31 cellular contexts compared by ENCODE assay signal in the genomic region with DNA sequence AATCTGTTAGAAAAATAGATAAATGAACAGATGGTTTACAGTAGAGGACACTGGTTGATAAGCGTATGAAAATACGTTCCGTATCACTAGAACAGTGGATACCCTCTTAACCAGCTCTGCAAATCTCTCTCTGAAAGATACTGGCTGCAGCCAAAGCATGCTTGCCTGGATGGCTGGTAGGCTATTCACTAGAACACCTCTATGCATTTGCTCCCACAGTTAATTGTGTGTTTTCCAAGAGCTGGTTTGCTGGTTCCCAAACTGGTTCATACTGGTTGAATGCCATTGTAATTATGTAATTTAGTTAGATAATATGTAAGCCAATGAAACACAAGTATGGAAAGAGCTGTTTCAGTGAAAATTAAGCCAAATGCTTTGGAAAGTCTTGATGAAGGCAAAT.
DNase-seq lines count a peak whose midpoint lies in the region; ATAC-seq, FAIRE-seq and TF ChIP-seq lines count a peak whose summit lies in the region.
"Had no signal": no experiment of that assay in that cellular context is flagged by ENCODE, and none has a peak within 500 bp of the region (broad histone marks: within the 10 kb centered on the region; RNA-seq: fewer than 3 reads in every experiment).

No MANE protein-coding gene starts in this region.

- in situ Hi-C loops in IMR-90 (cut with MboI; ENCODE audit: low sequenced_read_pairs) (no loop called here), brain microvascular endothelial cell (cut with HindIII; ENCODE audit: low pct_ligation_motif_present, low sequenced_read_pairs) (no loop called here), HepG2 (cut with HindIII; ENCODE audit: extremely low pct_ligation_motif_present, low pct_unique_long_range_greater_than_20kb) (no loop called here)

- H3K36me3 ChIP-seq in IMR-90 (ENCODE audit: control insufficient read depth, insufficient read depth, low read length) (no peaks in the 10 kb centered on the region), body of pancreas (replicated peaks in 1 of 2; ENCODE audit: insufficient read depth in 1 of 2, low read depth in 2 of 2) (no peaks in the 10 kb centered on the region), smooth muscle cell (ENCODE audit: low read depth) (no peaks in the 10 kb centered on the region), brain microvascular endothelial cell (replicated peaks) (no peaks in the 10 kb centered on the region), HepG2 (replicated peaks in 1 of 2; ENCODE audit: control insufficient read depth in 1 of 2, insufficient read depth in 2 of 2, low read length in 2 of 2) (no peaks in the 10 kb centered on the region)
- H3K36me3 ChIP-seq: ascending aorta, sigmoid colon had no signal

- no peak overlapping the region for H4K5ac ChIP-seq in IMR-90 (ENCODE audit: low read depth, low read length)

- no peak for TF ChIP-seq RAD21 in IMR-90 (IDR thresholded peaks at IDR 0.05; ENCODE audit: low read length)
- no peak for TF ChIP-seq RAD21 in HepG2 (CRISPR knock-in tag; IDR thresholded peaks at IDR 0.05)

- TF ChIP-seq EP300 in HepG2 (IDR thresholded peaks at IDR 0.05; ENCODE audit: low read depth in 2 of 2, low read length in 2 of 2) (no peak), HepG2 (CRISPR knock-in tag; IDR thresholded peaks at IDR 0.05; ENCODE audit: borderline replicate concordance) (no peak)

- H2AK9ac ChIP-seq in IMR-90 (replicated peaks; ENCODE audit: low read depth, low read length, poor library complexity): no peak overlapping the region

- intact Hi-C loops in IMR-90 (cut with micrococcal nuclease): no loop called here
- intact Hi-C loops in body of pancreas (cut with DNase I): no loop called here
- intact Hi-C loops in HepG2 (cut with micrococcal nuclease; ENCODE audit: unreplicated experiment): no loop called here

- POLR2A ChIA-PET in IMR-90 (lab: Charles Lee; ENCODE audit: unreplicated experiment): no interaction called here
- POLR2A ChIA-PET in HepG2 (lab: Yijun Ruan, JAX): no interaction called here

- H3K27me3 Mint-ChIP-seq in activated T-cell treated with anti-CD3 and anti-CD28 coated beads, Interleukin-2, amount 50 U/mL, for 4 hours (ENCODE audit: low read depth): no peaks in the 10 kb centered on the region
- H3K27me3 Mint-ChIP-seq: IgD-negative memory B cell had no signal

- TF ChIP-seq CTCF in IMR-90 (conservative IDR thresholded peaks at IDR 0.05; ENCODE audit: low read depth, low read length) (no peak), body of pancreas (IDR thresholded peaks at IDR 0.05) (no peak), smooth muscle cell (IDR thresholded peaks at IDR 0.05; ENCODE audit: borderline replicate concordance, insufficient read depth, poor library complexity, severe bottlenecking) (no peak), brain microvascular endothelial cell (IDR thresholded peaks at IDR 0.05; ENCODE audit: low read depth, low read length, missing control alignments) (no peak), HepG2 (CRISPR knock-in tag; IDR thresholded peaks at IDR 0.05) (no peak)

- H4K91ac ChIP-seq in IMR-90 (ENCODE audit: insufficient read depth, low read depth, low read length): no peak overlapping the region

- no peaks in the 10 kb centered on the region for H3K79me1 ChIP-seq in IMR-90 (ENCODE audit: low read depth in 1 of 2, low read length in 2 of 2)

- no peaks in the 10 kb centered on the region for H3K9me1 ChIP-seq in IMR-90 (ENCODE audit: insufficient read depth, low read length)

- H3K56ac ChIP-seq in IMR-90 (ENCODE audit: extremely low read depth, insufficient read depth, low read length): no peak overlapping the region

- H2BK5ac ChIP-seq in IMR-90 (ENCODE audit: low read depth, low read length, poor library complexity, severe bottlenecking): no peak overlapping the region

- H3K27me3 ChIP-seq in IMR-90 (ENCODE audit: control insufficient read depth, insufficient read depth, low read length) (no peaks in the 10 kb centered on the region), body of pancreas (no peaks in the 10 kb centered on the region), smooth muscle cell (ENCODE audit: low read depth) (no peaks in the 10 kb centered on the region), brain microvascular endothelial cell (replicated peaks) (no peaks in the 10 kb centered on the region), HepG2 (ENCODE audit: control insufficient read depth in 1 of 2, insufficient read depth in 2 of 2, low read length in 2 of 2) (no peaks in the 10 kb centered on the region)
- H3K27me3 ChIP-seq: ascending aorta, dorsolateral prefrontal cortex, heart left ventricle, sigmoid colon, testis had no signal

- H2BK20ac ChIP-seq in IMR-90 (ENCODE audit: low read depth, low read length): no peak overlapping the region

- BruUV-seq in IMR-90 (replicated peaks; lab: Mats Ljungman, UMichigan) (no TSS peak), HepG2 (replicated peaks; lab: Mats Ljungman, UMichigan) (no TSS peak)

- WGBS in IMR-90 (ENCODE audit: extremely low coverage in 2 of 2, insufficient read length in 1 of 2), 2 experiments: no CpG with 5 or more reads among the region's 3 CpGs
- WGBS in body of pancreas, 2 donors: 45 to 60% methylated on average over 3 of the region's 3 CpGs
- WGBS in smooth muscle cell (ENCODE audit: low lambda C conversion rate): 67% methylated on average over 3 of the region's 3 CpGs
- WGBS in HepG2 (ENCODE audit: low lambda C conversion rate): 34% methylated on average over 3 of the region's 3 CpGs

- DNase-seq in IMR-90 (peak; percentile 10), body of pancreas (no peak), kidney tubule cell (ENCODE audit: low spot score) (peak; percentile 20), smooth muscle cell (lab: John Stamatoyannopoulos, UW; ENCODE audit: unreplicated experiment) (no peak), brain microvascular endothelial cell (no peak), HepG2 (ENCODE audit: low spot score) (no peak)
- DNase-seq in activated T-cell treated with anti-CD3 and anti-CD28 coated beads, Interleukin-2, amount 50 U/mL, for 4 hours: no peak
- DNase-seq: activated CD4-positive, alpha-beta memory T cell treated with anti-CD3 and anti-CD28 coated beads, Interleukin-2, amount 10 ng/mL, durations not matched to agents 7 days and 5 days; activated CD8-positive, alpha-beta memory T cell treated with anti-CD3 and anti-CD28 coated beads, Interleukin-2, amount 50 U/mL, for 48 hours; cerebellar nuclear complex; dorsolateral prefrontal cortex; H9; NCI-H1048; NCI-H1694; NCI-H524 treated with DMSO at 0.1 percent for 48 hours; SIG-M5; stimulated activated CD4-positive, alpha-beta T cell treated with anti-CD3 and anti-CD28 coated beads, Interleukin-15, amount 100 ng/mL, for 24 hours; stimulated activated naive CD4-positive, alpha-beta T cell; T-cell had no signal

- H3K4me3 ChIP-seq in IMR-90 (ENCODE audit: insufficient read depth, low read depth, low read length) (no peak overlapping the region), body of pancreas (no peak overlapping the region), smooth muscle cell (no peak overlapping the region), brain microvascular endothelial cell (ENCODE audit: low read depth, low read length) (no peak overlapping the region), HepG2 (replicated peaks in 1 of 3; ENCODE audit: insufficient read depth in 1 of 3, low read depth in 2 of 3, low read length in 3 of 3) (no peak overlapping the region)
- H3K4me3 ChIP-seq: ascending aorta, dorsolateral prefrontal cortex, heart left ventricle, sigmoid colon, testis had no signal

- no peak overlapping the region for H3K4ac ChIP-seq in IMR-90 (ENCODE audit: low read depth, low read length)

- H3F3A ChIP-seq in smooth muscle cell (ENCODE audit: low read depth): no peaks in the 10 kb centered on the region

- H3K27ac ChIP-seq in IMR-90 (ENCODE audit: insufficient read depth, low read length) (no peak overlapping the region), body of pancreas (peak overlapping the region in 1 of 4 donors; percentile 27), smooth muscle cell (ENCODE audit: low read depth) (peak overlapping the region; percentile 39), brain microvascular endothelial cell (no peak overlapping the region), HepG2 (ENCODE audit: extremely low read length, insufficient read depth, low read length) (no peak overlapping the region)
- H3K27ac ChIP-seq: dorsolateral prefrontal cortex, testis had no signal

- H3K14ac ChIP-seq in IMR-90 (replicated peaks; ENCODE audit: low read depth, low read length): no peak overlapping the region

- TF ChIP-seq POLR2A in IMR-90 (IDR thresholded peaks at IDR 0.05; ENCODE audit: low read depth, low read length) (no peak), body of pancreas (IDR thresholded peaks at IDR 0.05) (no peak), HepG2 (IDR thresholded peaks at IDR 0.05; ENCODE audit: insufficient read depth in 1 of 2, low read depth in 2 of 2, low read length in 2 of 2) (no peak)

- peak; percentile 37 for ATAC-seq in IMR-90 (ENCODE audit: low read depth)
- peak; percentile 53 for ATAC-seq in body of pancreas
- ATAC-seq in activated T-cell treated with anti-CD3 and anti-CD28 coated beads, Interleukin-2, amount 50 U/mL, for 4 hours: no peak
- no peak for ATAC-seq in HepG2
- ATAC-seq in GM18861 (IDR thresholded peaks at IDR 0.05; ENCODE audit: unreplicated experiment): no peak
- ATAC-seq: activated CD4-positive, CD25-positive, alpha-beta regulatory T cell treated with anti-CD3 and anti-CD28 coated beads, Interleukin-2, amount 50 U/mL, for 24 hours; activated T-helper 17 cell treated with anti-CD3 and anti-CD28 coated beads, Interleukin-2, amount 50 U/mL, for 72 hours; Panc1; T-cell had no signal

- H3K9ac ChIP-seq in IMR-90 (ENCODE audit: low read depth, low read length) (no peak overlapping the region), smooth muscle cell (ENCODE audit: low read depth) (no peak overlapping the region), HepG2 (ENCODE audit: insufficient read depth, low read depth, low read length) (no peak overlapping the region)

- H2BK15ac ChIP-seq in IMR-90 (ENCODE audit: low read depth, low read length): no peak overlapping the region

- H4K20me1 ChIP-seq in IMR-90 (ENCODE audit: insufficient read depth, low read length) (no peaks in the 10 kb centered on the region), smooth muscle cell (ENCODE audit: low read depth) (no peaks in the 10 kb centered on the region), HepG2 (ENCODE audit: insufficient read depth, low read length) (no peaks in the 10 kb centered on the region)

- no peak overlapping the region for H3K18ac ChIP-seq in IMR-90 (ENCODE audit: low read depth, low read length)

- no peaks in the 10 kb centered on the region for H3K36me3 Mint-ChIP-seq in activated T-cell treated with anti-CD3 and anti-CD28 coated beads, Interleukin-2, amount 50 U/mL, for 4 hours (ENCODE audit: insufficient read depth)
- H3K36me3 Mint-ChIP-seq: activated naive CD4-positive, alpha-beta T cell treated with anti-CD3 and anti-CD28 coated beads, Interleukin-2, amount 50 U/mL, for 24 hours; IgD-negative memory B cell; T-cell had no signal

- no peak overlapping the region for H3K23ac ChIP-seq in IMR-90 (ENCODE audit: low read depth, low read length)

- H3K4me3 Mint-ChIP-seq in activated T-cell treated with anti-CD3 and anti-CD28 coated beads, Interleukin-2, amount 50 U/mL, for 4 hours: no peak overlapping the region
- H3K4me3 Mint-ChIP-seq: activated CD4-positive, alpha-beta memory T cell treated with anti-CD3 and anti-CD28 coated beads, Interleukin-2, amount 10 ng/mL, durations not matched to agents 7 days and 5 days; activated naive CD4-positive, alpha-beta T cell treated with anti-CD3 and anti-CD28 coated beads, Interleukin-2, amount 50 U/mL, for 24 hours; activated T-helper 17 cell treated with anti-CD3 and anti-CD28 coated beads, Interleukin-2, amount 50 U/mL, for 72 hours; CD14-positive monocyte; H9; IgD-negative memory B cell; T-cell had no signal

- H3K9me3 Mint-ChIP-seq in activated T-cell treated with anti-CD3 and anti-CD28 coated beads, Interleukin-2, amount 50 U/mL, for 4 hours: no peaks in the 10 kb centered on the region
- H3K9me3 Mint-ChIP-seq: activated CD4-positive, alpha-beta memory T cell treated with anti-CD3 and anti-CD28 coated beads, Interleukin-2, amount 10 ng/mL, durations not matched to agents 7 days and 5 days; activated naive CD4-positive, alpha-beta T cell treated with anti-CD3 and anti-CD28 coated beads, Interleukin-2, amount 50 U/mL, for 24 hours; activated T-helper 17 cell treated with anti-CD3 and anti-CD28 coated beads, Interleukin-2, amount 50 U/mL, for 72 hours; H9; IgD-negative memory B cell had no signal

- no peak overlapping the region for H2BK120ac ChIP-seq in IMR-90 (ENCODE audit: low read depth, low read length)

- no peaks in the 10 kb centered on the region for H3K4me1 Mint-ChIP-seq in activated T-cell treated with anti-CD3 and anti-CD28 coated beads, Interleukin-2, amount 50 U/mL, for 4 hours (ENCODE audit: low read depth)
- H3K4me1 Mint-ChIP-seq: activated CD4-positive, alpha-beta memory T cell treated with anti-CD3 and anti-CD28 coated beads, Interleukin-2, amount 10 ng/mL, durations not matched to agents 7 days and 5 days; activated naive CD4-positive, alpha-beta T cell treated with anti-CD3 and anti-CD28 coated beads, Interleukin-2, amount 50 U/mL, for 24 hours; activated T-helper 17 cell treated with anti-CD3 and anti-CD28 coated beads, Interleukin-2, amount 50 U/mL, for 72 hours; IgD-negative memory B cell; T-cell had no signal

- no peak overlapping the region for H2AFZ ChIP-seq in IMR-90 (replicated peaks; ENCODE audit: low read length, poor library complexity)
- H2AFZ ChIP-seq in smooth muscle cell (ENCODE audit: low read depth): no peak overlapping the region
- H2AFZ ChIP-seq in HepG2 (ENCODE audit: low read length): no peak overlapping the region

- H2AK5ac ChIP-seq in IMR-90 (ENCODE audit: low read depth, low read length): no peak overlapping the region

- H3K9me3 ChIP-seq in IMR-90 (ENCODE audit: control insufficient read depth, insufficient read depth, low read length) (no peaks in the 10 kb centered on the region), body of pancreas (no peaks in the 10 kb centered on the region), smooth muscle cell (replicated peaks; ENCODE audit: low read depth) (no peaks in the 10 kb centered on the region), HepG2 (ENCODE audit: low read length) (no peaks in the 10 kb centered on the region)
- H3K9me3 ChIP-seq: ascending aorta, heart left ventricle, sigmoid colon, testis had no signal

- CTCF ChIA-PET in IMR-90 (lab: Yijun Ruan, JAX): interaction anchor here (0.8 to 1.0 kb wide), 3 partner anchors 22 to 150 kb away, joined by 3 read pairs; no protein-coding TSS in a partner anchor
- CTCF ChIA-PET in HepG2 (lab: Yijun Ruan, JAX; ENCODE audit: low intra/inter-chr PET ratio, low total read pairs): no interaction called here

- no peaks in the 10 kb centered on the region for H3K79me2 ChIP-seq in smooth muscle cell (ENCODE audit: low read depth)
- no peaks in the 10 kb centered on the region for H3K79me2 ChIP-seq in HepG2 (ENCODE audit: insufficient read depth, low read length)

- H4K8ac ChIP-seq in IMR-90 (ENCODE audit: low read depth in 2 of 2, low read length in 2 of 2): no peak overlapping the region

- FAIRE-seq in HepG2 (lab: Jason Lieb, UNC): no peak
- FAIRE-seq: D721Med had no signal

- H3K4me2 ChIP-seq in IMR-90 (ENCODE audit: low read depth, low read length) (no peak overlapping the region), smooth muscle cell (no peak overlapping the region), HepG2 (ENCODE audit: low read depth, low read length) (no peak overlapping the region)

- dilution Hi-C loops in IMR-90 (cut with HindIII; ENCODE audit: low sequenced_read_pairs, unreplicated experiment): no loop called here

- peaks cover 1% of the 10 kb centered on the region; the same call in 1 of the 2 replicates for H3K4me1 ChIP-seq in IMR-90 (ENCODE audit: control insufficient read depth, insufficient read depth, low read length)
- H3K4me1 ChIP-seq in body of pancreas: peaks cover 32% of the 10 kb centered on the region
- no peaks in the 10 kb centered on the region for H3K4me1 ChIP-seq in smooth muscle cell (ENCODE audit: low read depth)
- H3K4me1 ChIP-seq in HepG2 (ENCODE audit: insufficient read depth, low read length): no peaks in the 10 kb centered on the region
- H3K4me1 ChIP-seq: ascending aorta, testis had no signal

Comparison
In these comparisons a context has a peak if more than half of its experiments do, and no peak if none do; other contexts are left out.
1. ATAC-seq: peak in IMR-90 (single experiment) and body of pancreas (single experiment); none in activated T-cell treated with anti-CD3 and anti-CD28 coated beads, Interleukin-2, amount 50 U/mL, for 4 hours (0 of 2), HepG2 (single experiment) and GM18861 (single experiment).
2. DNase-seq: peak in IMR-90 (single experiment) and kidney tubule cell (single experiment); none in body of pancreas (0 of 4), smooth muscle cell (single experiment), activated T-cell treated with anti-CD3 and anti-CD28 coated beads, Interleukin-2, amount 50 U/mL, for 4 hours (single experiment), brain microvascular endothelial cell (single experiment) and HepG2 (single experiment).